2 cellular contexts compared by ENCODE assay signal in the genomic region with DNA sequence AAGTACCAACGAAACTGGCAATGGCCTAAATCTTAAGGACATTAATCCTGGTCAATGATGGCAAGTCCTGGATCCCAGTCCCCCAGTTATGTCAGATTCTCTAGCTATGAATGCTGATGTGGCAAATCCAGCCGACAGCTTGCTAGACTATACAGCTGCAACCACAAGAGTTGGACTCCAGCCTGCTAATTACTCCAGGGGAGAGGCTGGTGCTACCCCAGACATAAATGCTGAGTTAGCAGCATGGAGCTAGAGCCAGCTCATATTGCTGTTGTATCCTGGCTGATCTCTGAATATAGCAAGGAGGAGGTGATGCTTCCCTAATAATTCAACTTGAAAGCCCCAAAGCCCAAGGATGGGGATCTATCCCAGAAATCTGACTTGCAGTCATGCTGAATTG.
TF ChIP-seq lines count a peak whose summit lies in the region.

No MANE protein-coding gene starts in this region.

TF ChIP-seq in HepG2, 621 proteins besides CTCF, POLR2A, EP300 and RAD21:
- TF ChIP-seq MAFF (IDR thresholded peaks at IDR 0.05; ENCODE audit: low read depth, low read length) (peak; percentile 76), ZBTB7A (CRISPR knock-in tag; IDR thresholded peaks at IDR 0.05) (no peak), TCF12 (IDR thresholded peaks at IDR 0.05) (no peak), TCF12 (CRISPR knock-in tag; IDR thresholded peaks at IDR 0.05) (no peak), MAFK (conservative IDR thresholded peaks at IDR 0.05 in 1 of 2, IDR thresholded peaks at IDR 0.05 in 1 of 2; ENCODE audit: low read length in 2 of 2) (peak; percentile 79 to 85), ISX (CRISPR knock-in tag; conservative IDR thresholded peaks at IDR 0.05) (no peak), ZNF367 (CRISPR knock-in tag; IDR thresholded peaks at IDR 0.05; ENCODE audit: borderline replicate concordance) (no peak), POLR2AphosphoS5 (IDR thresholded peaks at IDR 0.05; ENCODE audit: low read depth, low read length) (no peak)
- TF ChIP-seq, protein P1, sequence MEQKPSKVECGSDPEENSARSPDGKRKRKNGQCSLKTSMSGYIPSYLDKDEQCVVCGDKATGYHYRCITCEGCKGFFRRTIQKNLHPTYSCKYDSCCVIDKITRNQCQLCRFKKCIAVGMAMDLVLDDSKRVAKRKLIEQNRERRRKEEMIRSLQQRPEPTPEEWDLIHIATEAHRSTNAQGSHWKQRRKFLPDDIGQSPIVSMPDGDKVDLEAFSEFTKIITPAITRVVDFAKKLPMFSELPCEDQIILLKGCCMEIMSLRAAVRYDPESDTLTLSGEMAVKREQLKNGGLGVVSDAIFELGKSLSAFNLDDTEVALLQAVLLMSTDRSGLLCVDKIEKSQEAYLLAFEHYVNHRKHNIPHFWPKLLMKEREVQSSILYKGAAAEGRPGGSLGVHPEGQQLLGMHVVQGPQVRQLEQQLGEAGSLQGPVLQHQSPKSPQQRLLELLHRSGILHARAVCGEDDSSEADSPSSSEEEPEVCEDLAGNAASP (CRISPR knock-in tag; IDR thresholded peaks at IDR 0.05; ENCODE audit: borderline replicate concordance) = no peak
- TF ChIP-seq, protein P2, sequence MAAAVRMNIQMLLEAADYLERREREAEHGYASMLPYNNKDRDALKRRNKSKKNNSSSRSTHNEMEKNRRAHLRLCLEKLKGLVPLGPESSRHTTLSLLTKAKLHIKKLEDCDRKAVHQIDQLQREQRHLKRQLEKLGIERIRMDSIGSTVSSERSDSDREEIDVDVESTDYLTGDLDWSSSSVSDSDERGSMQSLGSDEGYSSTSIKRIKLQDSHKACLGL (CRISPR knock-in tag; IDR thresholded peaks at IDR 0.05) = no peak

TF ChIP-seq in K562, 482 proteins besides CTCF, POLR2A, EP300 and RAD21:
- TF ChIP-seq, protein P3, sequence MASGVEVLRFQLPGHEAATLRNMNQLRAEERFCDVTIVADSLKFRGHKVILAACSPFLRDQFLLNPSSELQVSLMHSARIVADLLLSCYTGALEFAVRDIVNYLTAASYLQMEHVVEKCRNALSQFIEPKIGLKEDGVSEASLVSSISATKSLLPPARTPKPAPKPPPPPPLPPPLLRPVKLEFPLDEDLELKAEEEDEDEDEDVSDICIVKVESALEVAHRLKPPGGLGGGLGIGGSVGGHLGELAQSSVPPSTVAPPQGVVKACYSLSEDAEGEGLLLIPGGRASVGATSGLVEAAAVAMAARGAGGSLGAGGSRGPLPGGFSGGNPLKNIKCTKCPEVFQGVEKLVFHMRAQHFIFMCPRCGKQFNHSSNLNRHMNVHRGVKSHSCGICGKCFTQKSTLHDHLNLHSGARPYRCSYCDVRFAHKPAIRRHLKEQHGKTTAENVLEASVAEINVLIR (CRISPR knock-in tag; IDR thresholded peaks at IDR 0.05) = no peak
- peak; percentile 30; the same call in 1 of the 2 replicates for TF ChIP-seq MAFG (tag; conservative IDR thresholded peaks at IDR 0.05)
- TF ChIP-seq ZNF316 (IDR thresholded peaks at IDR 0.05) = peak; percentile 47; the same call in 1 of the 2 replicates
- TF ChIP-seq KLF6 (CRISPR knock-in tag; IDR thresholded peaks at IDR 0.05; ENCODE audit: borderline replicate concordance) = no peak
- no peak for TF ChIP-seq GATAD2B (IDR thresholded peaks at IDR 0.05; ENCODE audit: borderline replicate concordance)
- TF ChIP-seq FOXJ3 (CRISPR knock-in tag; IDR thresholded peaks at IDR 0.05) = no peak
- TF ChIP-seq MAFF (IDR thresholded peaks at IDR 0.05; ENCODE audit: low read length) = peak; percentile 45
- TF ChIP-seq C11orf30 (IDR thresholded peaks at IDR 0.05; ENCODE audit: low read depth) = peak; percentile 46; the same call in 1 of the 2 replicates
- TF ChIP-seq MAFK (IDR thresholded peaks at IDR 0.05; ENCODE audit: low read length) = peak; percentile 40; the same call in 1 of the 2 replicates
TF ChIP-seq in K562: peak in this region for 5.
